41 cellular contexts compared by ENCODE assay signal in the genomic region with DNA sequence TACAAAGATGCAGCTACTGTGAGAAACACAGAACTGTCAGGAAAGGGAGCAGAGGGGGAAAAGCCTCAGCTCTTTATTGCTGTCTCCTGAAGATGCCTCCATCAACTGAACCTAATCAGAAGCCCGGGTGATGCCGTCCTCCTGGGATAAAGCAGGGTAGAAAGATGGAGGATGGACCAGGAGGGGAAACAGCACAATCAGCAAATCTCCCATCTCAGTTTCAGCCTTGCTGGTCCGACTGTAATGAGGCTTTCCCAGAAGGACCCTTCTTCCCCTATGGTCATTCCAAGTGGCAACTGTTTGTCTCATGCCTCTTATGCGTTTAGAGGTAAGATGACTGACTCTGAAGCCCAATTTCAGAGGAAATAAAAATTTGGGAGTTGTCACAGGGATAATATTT. TPM values are rescaled to one million over a fixed set of nuclear protein-coding genes. Genes with fewer than 3 reads are reported as not detected.
"Had no signal": no experiment of that assay in that cellular context is flagged by ENCODE, and none has a peak within 500 bp of the region (broad histone marks: within the 10 kb centered on the region; RNA-seq: fewer than 3 reads in every experiment).

No MANE protein-coding gene starts in this region.

- H3K4me1 Mint-ChIP-seq: activated B cell treated with CpG ODN at 0.5 μM for 24 hours; activated naive CD8-positive, alpha-beta T cell treated with anti-CD3 and anti-CD28 coated beads, Interleukin-2, amount 10 ng/mL, durations not matched to agents 7 days and 5 days; activated T-helper 17 cell treated with anti-CD3 and anti-CD28 coated beads, Interleukin-2, amount 50 U/mL, for 72 hours had no signal

- H3K27me3 Mint-ChIP-seq: activated B cell treated with CpG ODN at 0.5 μM for 24 hours; activated CD4-positive, alpha-beta memory T cell treated with anti-CD3 and anti-CD28 coated beads for 36 hours; activated CD4-positive, alpha-beta T cell treated with anti-CD3 and anti-CD28 coated beads, Interleukin-2, amount 10 ng/mL, durations not matched to agents 24 days and 14 days; activated CD8-positive, alpha-beta T cell treated with anti-CD3 and anti-CD28 coated beads for 36 hours; activated naive CD8-positive, alpha-beta T cell treated with anti-CD3 and anti-CD28 coated beads, Interleukin-2, amount 10 ng/mL, durations not matched to agents 7 days and 5 days; activated naive CD8-positive, alpha-beta T cell treated with anti-CD3 and anti-CD28 coated beads, Interleukin-2, amount 50 U/mL, for 24 hours; activated T-helper 17 cell treated with anti-CD3 and anti-CD28 coated beads, Interleukin-2, amount 50 U/mL, for 72 hours had no signal

- DNase-seq: activated B cell treated with CpG ODN at 0.5 μM for 24 hours; activated CD4-positive, alpha-beta memory T cell treated with anti-CD3 and anti-CD28 coated beads for 36 hours; activated CD4-positive, alpha-beta T cell treated with anti-CD3 and anti-CD28 coated beads for 4 hours; activated CD4-positive, alpha-beta T cell treated with anti-CD3 and anti-CD28 coated beads, Interleukin-2, amount 10 ng/mL, durations not matched to agents 24 days and 14 days; activated CD4-positive, alpha-beta T cell treated with anti-CD3 and anti-CD28 coated beads, Interleukin-2, amount 50 U/mL, for 1 hour; activated CD4-positive, alpha-beta T cell treated with anti-CD3 and anti-CD28 coated beads, Interleukin-2, amount 50 U/mL, for 4 hours; activated CD4-positive, CD25-positive, alpha-beta regulatory T cell treated with anti-CD3 and anti-CD28 coated beads, Interleukin-2, amount 50 U/mL, for 72 hours; activated CD8-positive, alpha-beta memory T cell treated with anti-CD3 and anti-CD28 coated beads, Interleukin-2, amount 50 U/mL, for 4 hours; activated CD8-positive, alpha-beta T cell treated with anti-CD3 and anti-CD28 coated beads for 36 hours; activated effector memory CD4-positive, alpha-beta T cell treated with anti-CD3 and anti-CD28 coated beads, Interleukin-2, amount 50 U/mL, for 16 hours; activated gamma-delta T cell treated with Interleukin-2 at 50 U/mL for 16 hours; activated naive CD4-positive, alpha-beta T cell; activated naive CD4-positive, alpha-beta T cell treated with anti-CD3 and anti-CD28 coated beads for 36 hours; activated naive CD4-positive, alpha-beta T cell treated with anti-CD3 and anti-CD28 coated beads, Interleukin-2, amount 50 U/mL, for 16 hours; activated naive CD8-positive, alpha-beta T cell treated with anti-CD3 and anti-CD28 coated beads, Interleukin-2, amount 10 ng/mL, durations not matched to agents 7 days and 5 days; activated naive CD8-positive, alpha-beta T cell treated with anti-CD3 and anti-CD28 coated beads, Interleukin-2, amount 50 U/mL, for 24 hours; activated T-cell treated with anti-CD3 and anti-CD28 coated beads for 4 hours; activated T-cell treated with anti-CD3 and anti-CD28 coated beads, Interleukin-2, amount 50 U/mL, for 1 hour; activated T-cell treated with anti-CD3 and anti-CD28 coated beads, Interleukin-2, amount 50 U/mL, for 4 hours; activated T-cell treated with anti-CD3 and anti-CD28 coated beads, Interleukin-2, amount 50 U/mL, for 72 hours; adrenal gland; amniotic stem cell; aorta; body of pancreas; brain microvascular endothelial cell; central memory CD4-positive, alpha-beta T cell; T-helper 2 cell; T-helper 9 cell had no signal

- H3K27ac ChIP-seq: adrenal gland, body of pancreas, brain microvascular endothelial cell, breast epithelium, VCaP had no signal

- H3K27ac Mint-ChIP-seq: activated B cell treated with CpG ODN at 0.5 μM for 24 hours; activated CD4-positive, alpha-beta memory T cell treated with anti-CD3 and anti-CD28 coated beads for 36 hours; activated CD4-positive, alpha-beta T cell treated with anti-CD3 and anti-CD28 coated beads, Interleukin-2, amount 10 ng/mL, durations not matched to agents 24 days and 14 days; activated CD8-positive, alpha-beta T cell treated with anti-CD3 and anti-CD28 coated beads for 36 hours; activated naive CD4-positive, alpha-beta T cell treated with anti-CD3 and anti-CD28 coated beads for 36 hours; activated naive CD4-positive, alpha-beta T cell treated with anti-CD3 and anti-CD28 coated beads, Interleukin-2, amount 50 U/mL, for 72 hours; activated naive CD8-positive, alpha-beta T cell treated with anti-CD3 and anti-CD28 coated beads, Interleukin-2, amount 10 ng/mL, durations not matched to agents 7 days and 5 days; activated naive CD8-positive, alpha-beta T cell treated with anti-CD3 and anti-CD28 coated beads, Interleukin-2, amount 50 U/mL, for 24 hours; activated T-cell treated with anti-CD3 and anti-CD28 coated beads, Interleukin-2, amount 50 U/mL, for 72 hours; activated T-helper 1 cell treated with anti-CD3 and anti-CD28 coated beads, Interleukin-12 subunit alpha, Interleukin-12 subunit beta, Interleukin-2, Interleukin-4 antibody, amounts not matched to agents 30 ng/mL and 10 ng/mL and 1 ng/mL, durations not matched to agents 14 hours and 24 hours and 36 hours; activated T-helper 17 cell treated with anti-CD3 and anti-CD28 coated beads, Interleukin-2, amount 50 U/mL, for 72 hours; T-helper 1 cell treated with Interleukin-12 subunit alpha and Interleukin-12 subunit beta and Interleukin-4 antibody, amounts not matched to agents 30 μg/mL and 1 μg/mL, for 36 hours; T-helper 2 cell treated with Interferon-gamma antibody and Interleukin-4, amounts not matched to agents 5 μg/mL and 100 μg/mL, for 36 hours had no signal

- ATAC-seq: activated CD8-positive, alpha-beta T cell treated with anti-CD3 and anti-CD28 coated beads for 36 hours; activated naive CD4-positive, alpha-beta T cell treated with anti-CD3 and anti-CD28 coated beads, Interleukin-2, amount 50 U/mL, for 72 hours; activated naive CD8-positive, alpha-beta T cell treated with anti-CD3 and anti-CD28 coated beads, Interleukin-2, amount 50 U/mL, for 24 hours; activated T-cell treated with anti-CD3 and anti-CD28 coated beads, Interleukin-2, amount 50 U/mL, for 4 hours; activated T-cell treated with anti-CD3 and anti-CD28 coated beads, Interleukin-2, amount 50 U/mL, for 72 hours; activated T-helper 17 cell treated with anti-CD3 and anti-CD28 coated beads, Interleukin-2, amount 50 U/mL, for 72 hours; body of pancreas had no signal

- H3K27me3 ChIP-seq: adrenal gland, body of pancreas, brain microvascular endothelial cell, breast epithelium had no signal

- FAIRE-seq: astrocyte, colon, TTC549 had no signal

- H3K4me3 Mint-ChIP-seq: activated B cell treated with CpG ODN at 0.5 μM for 24 hours; activated CD4-positive, alpha-beta memory T cell treated with anti-CD3 and anti-CD28 coated beads for 36 hours; activated CD4-positive, alpha-beta T cell treated with anti-CD3 and anti-CD28 coated beads, Interleukin-2, amount 10 ng/mL, durations not matched to agents 24 days and 14 days; activated CD8-positive, alpha-beta T cell treated with anti-CD3 and anti-CD28 coated beads for 36 hours; activated naive CD4-positive, alpha-beta T cell treated with anti-CD3 and anti-CD28 coated beads for 36 hours; activated naive CD8-positive, alpha-beta T cell treated with anti-CD3 and anti-CD28 coated beads, Interleukin-2, amount 10 ng/mL, durations not matched to agents 7 days and 5 days; activated naive CD8-positive, alpha-beta T cell treated with anti-CD3 and anti-CD28 coated beads, Interleukin-2, amount 50 U/mL, for 24 hours; activated T-cell treated with anti-CD3 and anti-CD28 coated beads, Interleukin-2, amount 50 U/mL, for 4 hours; activated T-cell treated with anti-CD3 and anti-CD28 coated beads, Interleukin-2, amount 50 U/mL, for 72 hours; activated T-helper 1 cell treated with anti-CD3 and anti-CD28 coated beads, Interleukin-12 subunit alpha, Interleukin-12 subunit beta, Interleukin-2, Interleukin-4 antibody, amounts not matched to agents 30 ng/mL and 10 ng/mL and 1 ng/mL, durations not matched to agents 14 hours and 24 hours and 36 hours; activated T-helper 17 cell treated with anti-CD3 and anti-CD28 coated beads, Interleukin-2, amount 50 U/mL, for 72 hours; T-helper 1 cell treated with Interleukin-12 subunit alpha and Interleukin-12 subunit beta and Interleukin-4 antibody, amounts not matched to agents 30 μg/mL and 1 μg/mL, for 36 hours; T-helper 2 cell treated with Interferon-gamma antibody and Interleukin-4, amounts not matched to agents 5 μg/mL and 100 μg/mL, for 36 hours had no signal

- H3K4me3 ChIP-seq: adrenal gland, body of pancreas, breast epithelium had no signal

- H3K36me3 ChIP-seq: breast epithelium had no signal

- H3K4me1 ChIP-seq: adrenal gland, body of pancreas, breast epithelium had no signal

RNA-seq across cellular contexts. Expression of a gene that starts 34.4 kb away (rescaled TPM):
- total RNA-seq: activated B cell treated with CpG ODN at 0.5 μM for 24 hours; activated CD4-positive, alpha-beta memory T cell treated with anti-CD3 and anti-CD28 coated beads for 36 hours; activated CD4-positive, alpha-beta T cell treated with anti-CD3 and anti-CD28 coated beads, Interleukin-2, amount 10 ng/mL, durations not matched to agents 24 days and 14 days; activated CD8-positive, alpha-beta memory T cell treated with anti-CD3 and anti-CD28 coated beads for 36 hours; activated CD8-positive, alpha-beta T cell treated with anti-CD3 and anti-CD28 coated beads for 36 hours; activated naive CD4-positive, alpha-beta T cell treated with anti-CD3 and anti-CD28 coated beads for 36 hours; activated naive CD4-positive, alpha-beta T cell treated with anti-CD3 and anti-CD28 coated beads, Interleukin-2, amount 50 U/mL, for 72 hours; activated naive CD8-positive, alpha-beta T cell treated with anti-CD3 and anti-CD28 coated beads, Interleukin-2, amount 10 ng/mL, durations not matched to agents 7 days and 5 days; activated T-cell treated with anti-CD3 and anti-CD28 coated beads, Interleukin-2, amount 50 U/mL, for 72 hours; activated T-helper 1 cell treated with anti-CD3 and anti-CD28 coated beads, Interleukin-12 subunit alpha, Interleukin-12 subunit beta, Interleukin-2, Interleukin-4 antibody, amounts not matched to agents 30 ng/mL and 10 ng/mL and 1 ng/mL, durations not matched to agents 14 hours and 24 hours and 36 hours; activated T-helper 17 cell treated with anti-CD3 and anti-CD28 coated beads, Interleukin-2, amount 50 U/mL, for 72 hours; breast epithelium; cardiac septum; cerebellum had no signal

RNA-seq across cellular contexts. Expression of a gene that starts 46.2 kb away (rescaled TPM):
- total RNA-seq: activated B cell treated with CpG ODN at 0.5 μM for 24 hours; activated CD4-positive, alpha-beta memory T cell treated with anti-CD3 and anti-CD28 coated beads for 36 hours; activated CD4-positive, alpha-beta T cell treated with anti-CD3 and anti-CD28 coated beads, Interleukin-2, amount 10 ng/mL, durations not matched to agents 24 days and 14 days; activated CD8-positive, alpha-beta memory T cell treated with anti-CD3 and anti-CD28 coated beads for 36 hours; activated CD8-positive, alpha-beta T cell treated with anti-CD3 and anti-CD28 coated beads for 36 hours; activated naive CD4-positive, alpha-beta T cell treated with anti-CD3 and anti-CD28 coated beads for 36 hours; activated naive CD4-positive, alpha-beta T cell treated with anti-CD3 and anti-CD28 coated beads, Interleukin-2, amount 50 U/mL, for 72 hours; activated naive CD8-positive, alpha-beta T cell treated with anti-CD3 and anti-CD28 coated beads, Interleukin-2, amount 10 ng/mL, durations not matched to agents 7 days and 5 days; activated T-cell treated with anti-CD3 and anti-CD28 coated beads, Interleukin-2, amount 50 U/mL, for 72 hours; activated T-helper 1 cell treated with anti-CD3 and anti-CD28 coated beads, Interleukin-12 subunit alpha, Interleukin-12 subunit beta, Interleukin-2, Interleukin-4 antibody, amounts not matched to agents 30 ng/mL and 10 ng/mL and 1 ng/mL, durations not matched to agents 14 hours and 24 hours and 36 hours; activated T-helper 17 cell treated with anti-CD3 and anti-CD28 coated beads, Interleukin-2, amount 50 U/mL, for 72 hours; astrocyte; breast epithelium; cardiac septum; cerebellum had no signal

RNA-seq across cellular contexts. Expression of a gene that starts 56.0 kb away (rescaled TPM):
- total RNA-seq: activated B cell treated with CpG ODN at 0.5 μM for 24 hours; activated CD8-positive, alpha-beta memory T cell treated with anti-CD3 and anti-CD28 coated beads for 36 hours; activated CD8-positive, alpha-beta T cell treated with anti-CD3 and anti-CD28 coated beads for 36 hours; activated naive CD8-positive, alpha-beta T cell treated with anti-CD3 and anti-CD28 coated beads, Interleukin-2, amount 10 ng/mL, durations not matched to agents 7 days and 5 days; astrocyte had no signal
